1 cellular context compared by ENCODE assay signal in the genomic region with DNA sequence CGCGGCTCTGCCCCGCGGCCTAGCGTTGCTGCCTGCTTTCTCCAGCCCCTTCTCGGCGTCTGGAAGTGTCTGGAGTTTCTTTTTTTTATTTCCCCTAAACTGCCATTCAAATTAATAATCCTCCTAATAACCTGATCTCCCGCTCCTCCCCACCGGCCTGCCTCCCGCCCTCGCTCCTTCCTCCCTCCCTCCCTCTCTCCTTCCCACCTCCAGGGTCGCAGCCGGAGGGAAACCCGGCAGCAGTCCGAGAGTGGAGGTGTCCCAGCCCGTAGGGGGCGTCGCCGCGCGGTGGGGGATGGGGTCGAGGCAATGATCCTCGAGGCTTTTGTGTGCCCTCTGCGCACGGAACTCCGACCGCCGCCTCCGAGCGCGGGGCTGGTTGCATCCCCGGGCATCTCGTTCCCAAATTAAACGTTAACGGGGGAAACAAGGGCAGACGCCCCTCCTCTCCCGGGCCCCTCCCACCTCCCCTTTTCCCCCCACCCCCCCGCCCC.
TF ChIP-seq lines count a peak whose summit lies in the region.

No MANE protein-coding gene starts in this region.

TF ChIP-seq in K562, 482 proteins besides CTCF, POLR2A, EP300 and RAD21 (continued from another document):
- TF ChIP-seq, protein P1, sequence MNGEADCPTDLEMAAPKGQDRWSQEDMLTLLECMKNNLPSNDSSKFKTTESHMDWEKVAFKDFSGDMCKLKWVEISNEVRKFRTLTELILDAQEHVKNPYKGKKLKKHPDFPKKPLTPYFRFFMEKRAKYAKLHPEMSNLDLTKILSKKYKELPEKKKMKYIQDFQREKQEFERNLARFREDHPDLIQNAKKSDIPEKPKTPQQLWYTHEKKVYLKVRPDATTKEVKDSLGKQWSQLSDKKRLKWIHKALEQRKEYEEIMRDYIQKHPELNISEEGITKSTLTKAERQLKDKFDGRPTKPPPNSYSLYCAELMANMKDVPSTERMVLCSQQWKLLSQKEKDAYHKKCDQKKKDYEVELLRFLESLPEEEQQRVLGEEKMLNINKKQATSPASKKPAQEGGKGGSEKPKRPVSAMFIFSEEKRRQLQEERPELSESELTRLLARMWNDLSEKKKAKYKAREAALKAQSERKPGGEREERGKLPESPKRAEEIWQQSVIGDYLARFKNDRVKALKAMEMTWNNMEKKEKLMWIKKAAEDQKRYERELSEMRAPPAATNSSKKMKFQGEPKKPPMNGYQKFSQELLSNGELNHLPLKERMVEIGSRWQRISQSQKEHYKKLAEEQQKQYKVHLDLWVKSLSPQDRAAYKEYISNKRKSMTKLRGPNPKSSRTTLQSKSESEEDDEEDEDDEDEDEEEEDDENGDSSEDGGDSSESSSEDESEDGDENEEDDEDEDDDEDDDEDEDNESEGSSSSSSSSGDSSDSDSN (IDR thresholded peaks at IDR 0.05; ENCODE audit: borderline replicate concordance in 1 of 2, low read depth in 2 of 2, low read length in 2 of 2): 0 out of 4 replicates have a peak, but pooled peaks of 1 of the 2 experiments have one; percentile 27
- TF ChIP-seq ZC3H4 (CRISPR knock-in tag; IDR thresholded peaks at IDR 0.05; ENCODE audit: borderline replicate concordance): no peak
- TF ChIP-seq ARID1B (IDR thresholded peaks at IDR 0.05): peak; percentile 25
- TF ChIP-seq, protein P2, sequence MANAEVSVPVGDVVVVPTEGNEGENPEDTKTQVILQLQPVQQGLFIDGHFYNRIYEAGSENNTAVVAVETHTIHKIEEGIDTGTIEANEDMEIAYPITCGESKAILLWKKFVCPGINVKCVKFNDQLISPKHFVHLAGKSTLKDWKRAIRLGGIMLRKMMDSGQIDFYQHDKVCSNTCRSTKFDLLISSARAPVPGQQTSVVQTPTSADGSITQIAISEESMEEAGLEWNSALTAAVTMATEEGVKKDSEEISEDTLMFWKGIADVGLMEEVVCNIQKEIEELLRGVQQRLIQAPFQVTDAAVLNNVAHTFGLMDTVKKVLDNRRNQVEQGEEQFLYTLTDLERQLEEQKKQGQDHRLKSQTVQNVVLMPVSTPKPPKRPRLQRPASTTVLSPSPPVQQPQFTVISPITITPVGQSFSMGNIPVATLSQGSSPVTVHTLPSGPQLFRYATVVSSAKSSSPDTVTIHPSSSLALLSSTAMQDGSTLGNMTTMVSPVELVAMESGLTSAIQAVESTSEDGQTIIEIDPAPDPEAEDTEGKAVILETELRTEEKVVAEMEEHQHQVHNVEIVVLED (CRISPR knock-in tag; IDR thresholded peaks at IDR 0.05): no peak
- no peak for TF ChIP-seq KAT2B (IDR thresholded peaks at IDR 0.05; ENCODE audit: low read depth, low read length)
- TF ChIP-seq STAT5A (IDR thresholded peaks at IDR 0.05; ENCODE audit: borderline replicate concordance, low read length): no peak
- TF ChIP-seq BCL6 (CRISPR knock-in tag; IDR thresholded peaks at IDR 0.05): no peak
- no peak for TF ChIP-seq SRSF7 (optimal IDR thresholded peaks at IDR 0.05; ENCODE audit: low read depth, low read length)
- TF ChIP-seq ZNF696 (CRISPR knock-in tag; conservative IDR thresholded peaks at IDR 0.05): no peak
- no peak for TF ChIP-seq NCOA2 (IDR thresholded peaks at IDR 0.05; ENCODE audit: partially characterized antibody in 2 of 2)
- TF ChIP-seq ZNF431 (CRISPR knock-in tag; IDR thresholded peaks at IDR 0.05): no peak
- TF ChIP-seq HLTF (IDR thresholded peaks at IDR 0.05): no peak
- TF ChIP-seq HDAC3 (IDR thresholded peaks at IDR 0.05; ENCODE audit: borderline replicate concordance, partially characterized antibody): peak; percentile 47
- TF ChIP-seq, protein P3, sequence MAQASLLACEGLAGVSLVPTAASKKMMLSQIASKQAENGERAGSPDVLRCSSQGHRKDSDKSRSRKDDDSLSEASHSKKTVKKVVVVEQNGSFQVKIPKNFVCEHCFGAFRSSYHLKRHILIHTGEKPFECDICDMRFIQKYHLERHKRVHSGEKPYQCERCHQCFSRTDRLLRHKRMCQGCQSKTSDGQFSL (CRISPR knock-in tag; IDR thresholded peaks at IDR 0.05): peak; percentile 13; the same call in 1 of the 2 replicates
- TF ChIP-seq, protein P3 (tag; IDR thresholded peaks at IDR 0.05): no peak
- TF ChIP-seq DNMT1 (IDR thresholded peaks at IDR 0.05): no peak
- TF ChIP-seq POLR2B (IDR thresholded peaks at IDR 0.05; ENCODE audit: low read depth, partially characterized antibody): no peak
- peak; percentile 4; the same call in 1 of the 2 replicates for TF ChIP-seq RB1 (IDR thresholded peaks at IDR 0.05; ENCODE audit: low read depth)
- TF ChIP-seq GABPA (tag; conservative IDR thresholded peaks at IDR 0.05; ENCODE audit: low read depth): peak; percentile 55
- peak; percentile 12; the same call in 1 of the 2 replicates for TF ChIP-seq SP1 (CRISPR knock-in tag; IDR thresholded peaks at IDR 0.05)
- TF ChIP-seq, protein P4, sequence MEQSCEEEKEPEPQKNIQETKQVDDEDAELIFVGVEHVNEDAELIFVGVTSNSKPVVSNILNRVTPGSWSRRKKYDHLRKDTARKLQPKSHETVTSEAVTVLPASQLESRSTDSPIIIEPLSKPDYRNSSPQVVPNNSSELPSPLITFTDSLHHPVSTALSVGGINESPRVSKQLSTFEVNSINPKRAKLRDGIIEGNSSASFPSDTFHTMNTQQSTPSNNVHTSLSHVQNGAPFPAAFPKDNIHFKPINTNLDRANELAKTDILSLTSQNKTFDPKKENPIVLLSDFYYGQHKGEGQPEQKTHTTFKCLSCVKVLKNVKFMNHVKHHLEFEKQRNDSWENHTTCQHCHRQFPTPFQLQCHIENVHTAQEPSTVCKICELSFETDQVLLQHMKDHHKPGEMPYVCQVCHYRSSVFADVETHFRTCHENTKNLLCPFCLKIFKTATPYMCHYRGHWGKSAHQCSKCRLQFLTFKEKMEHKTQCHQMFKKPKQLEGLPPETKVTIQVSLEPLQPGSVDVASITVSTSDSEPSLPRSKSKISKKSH (CRISPR knock-in tag; IDR thresholded peaks at IDR 0.05): no peak
- TF ChIP-seq RHOXF2B (CRISPR knock-in tag; conservative IDR thresholded peaks at IDR 0.05): no peak
- TF ChIP-seq, protein P5, sequence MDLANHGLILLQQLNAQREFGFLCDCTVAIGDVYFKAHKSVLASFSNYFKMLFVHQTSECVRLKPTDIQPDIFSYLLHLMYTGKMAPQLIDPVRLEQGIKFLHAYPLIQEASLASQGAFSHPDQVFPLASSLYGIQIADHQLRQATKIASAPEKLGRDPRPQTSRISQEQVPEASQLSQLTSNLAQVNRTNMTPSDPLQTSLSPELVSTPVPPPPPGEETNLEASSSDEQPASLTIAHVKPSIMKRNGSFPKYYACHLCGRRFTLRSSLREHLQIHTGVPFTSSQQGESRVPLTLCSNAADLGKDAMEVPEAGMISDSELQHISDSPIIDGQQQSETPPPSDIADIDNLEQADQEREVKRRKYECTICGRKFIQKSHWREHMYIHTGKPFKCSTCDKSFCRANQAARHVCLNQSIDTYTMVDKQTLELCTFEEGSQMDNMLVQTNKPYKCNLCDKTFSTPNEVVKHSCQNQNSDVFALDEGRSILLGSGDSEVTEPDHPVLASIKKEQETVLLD (IDR thresholded peaks at IDR 0.05): peak; percentile 66
- TF ChIP-seq BCOR (IDR thresholded peaks at IDR 0.05): peak; percentile 62
- TF ChIP-seq, protein P6, sequence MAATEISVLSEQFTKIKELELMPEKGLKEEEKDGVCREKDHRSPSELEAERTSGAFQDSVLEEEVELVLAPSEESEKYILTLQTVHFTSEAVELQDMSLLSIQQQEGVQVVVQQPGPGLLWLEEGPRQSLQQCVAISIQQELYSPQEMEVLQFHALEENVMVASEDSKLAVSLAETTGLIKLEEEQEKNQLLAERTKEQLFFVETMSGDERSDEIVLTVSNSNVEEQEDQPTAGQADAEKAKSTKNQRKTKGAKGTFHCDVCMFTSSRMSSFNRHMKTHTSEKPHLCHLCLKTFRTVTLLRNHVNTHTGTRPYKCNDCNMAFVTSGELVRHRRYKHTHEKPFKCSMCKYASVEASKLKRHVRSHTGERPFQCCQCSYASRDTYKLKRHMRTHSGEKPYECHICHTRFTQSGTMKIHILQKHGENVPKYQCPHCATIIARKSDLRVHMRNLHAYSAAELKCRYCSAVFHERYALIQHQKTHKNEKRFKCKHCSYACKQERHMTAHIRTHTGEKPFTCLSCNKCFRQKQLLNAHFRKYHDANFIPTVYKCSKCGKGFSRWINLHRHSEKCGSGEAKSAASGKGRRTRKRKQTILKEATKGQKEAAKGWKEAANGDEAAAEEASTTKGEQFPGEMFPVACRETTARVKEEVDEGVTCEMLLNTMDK (IDR thresholded peaks at IDR 0.05; ENCODE audit: borderline replicate concordance, insufficient read depth, low read depth, low read length, poor library complexity, severe bottlenecking): peak; percentile 96
- TF ChIP-seq KLF6 (CRISPR knock-in tag; IDR thresholded peaks at IDR 0.05; ENCODE audit: borderline replicate concordance): peak; percentile 60; the same call in 1 of the 2 replicates
- TF ChIP-seq POLR2G (IDR thresholded peaks at IDR 0.05; ENCODE audit: low read depth, low read length): peak; percentile 77
- TF ChIP-seq POLR2AphosphoS5 (IDR thresholded peaks at IDR 0.05; ENCODE audit: control insufficient read depth, insufficient read depth, low read depth, low read length): peak; percentile 62
- no peak for TF ChIP-seq SAFB2 (IDR thresholded peaks at IDR 0.05; ENCODE audit: borderline replicate concordance, low read depth, low read length, severe bottlenecking)
- 0 out of 2 replicates have a peak, but pooled peaks have one; percentile 35 for TF ChIP-seq FOXJ2 (tag; IDR thresholded peaks at IDR 0.05)
- 0 out of 2 replicates have a peak, but pooled peaks have one; percentile 53 for TF ChIP-seq CREM (IDR thresholded peaks at IDR 0.05; ENCODE audit: low read depth)
- TF ChIP-seq, protein P7, sequence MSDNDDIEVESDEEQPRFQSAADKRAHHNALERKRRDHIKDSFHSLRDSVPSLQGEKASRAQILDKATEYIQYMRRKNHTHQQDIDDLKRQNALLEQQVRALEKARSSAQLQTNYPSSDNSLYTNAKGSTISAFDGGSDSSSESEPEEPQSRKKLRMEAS (CRISPR knock-in tag; IDR thresholded peaks at IDR 0.05): no peak; the same call in 1 of the 2 replicates
- TF ChIP-seq HIVEP1 (CRISPR knock-in tag; IDR thresholded peaks at IDR 0.05): no peak
- TF ChIP-seq NONO (IDR thresholded peaks at IDR 0.05; ENCODE audit: low read depth in 2 of 2, low read length in 1 of 2): peak in 1 of 2 experiments; percentile 18; a peak in 1 of 4 replicates
- peak; percentile 67 for TF ChIP-seq NFRKB (IDR thresholded peaks at IDR 0.05; ENCODE audit: low read depth)
- peak; percentile 48; the same call in 1 of the 2 replicates for TF ChIP-seq NR1H2 (CRISPR knock-in tag; IDR thresholded peaks at IDR 0.05)
- no peak for TF ChIP-seq LCOR (CRISPR knock-in tag; IDR thresholded peaks at IDR 0.05)
- peak; percentile 39; the same call in 1 of the 2 replicates for TF ChIP-seq CBX1 (IDR thresholded peaks at IDR 0.05; ENCODE audit: low read depth)
- no peak for TF ChIP-seq GTF2E2 (tag; IDR thresholded peaks at IDR 0.05)
- TF ChIP-seq HNRNPLL (IDR thresholded peaks at IDR 0.05; ENCODE audit: low read depth, low read length, poor library complexity, severe bottlenecking): peak; percentile 11
- TF ChIP-seq HDAC2 (IDR thresholded peaks at IDR 0.05): 0 out of 2 replicates have a peak, but pooled peaks have one; percentile 13
- TF ChIP-seq MBD2 (IDR thresholded peaks at IDR 0.05; ENCODE audit: borderline replicate concordance, low read depth): peak; percentile 34; the same call in 1 of the 2 replicates
- peak; percentile 36; the same call in 1 of the 2 replicates for TF ChIP-seq GATAD2A (IDR thresholded peaks at IDR 0.05)
- no peak for TF ChIP-seq BRD4 (IDR thresholded peaks at IDR 0.05)
- TF ChIP-seq CXXC5 (CRISPR knock-in tag; IDR thresholded peaks at IDR 0.05): peak; percentile 30; the same call in 1 of the 2 replicates
- TF ChIP-seq ZNF507 (tag; conservative IDR thresholded peaks at IDR 0.05): no peak
- TF ChIP-seq XRCC4 (IDR thresholded peaks at IDR 0.05; ENCODE audit: extremely low read depth, insufficient read depth, insufficient read length): no peak
- TF ChIP-seq GABPB1 (CRISPR knock-in tag; IDR thresholded peaks at IDR 0.05): peak; percentile 4; the same call in 1 of the 2 replicates
- TF ChIP-seq, protein P8, sequence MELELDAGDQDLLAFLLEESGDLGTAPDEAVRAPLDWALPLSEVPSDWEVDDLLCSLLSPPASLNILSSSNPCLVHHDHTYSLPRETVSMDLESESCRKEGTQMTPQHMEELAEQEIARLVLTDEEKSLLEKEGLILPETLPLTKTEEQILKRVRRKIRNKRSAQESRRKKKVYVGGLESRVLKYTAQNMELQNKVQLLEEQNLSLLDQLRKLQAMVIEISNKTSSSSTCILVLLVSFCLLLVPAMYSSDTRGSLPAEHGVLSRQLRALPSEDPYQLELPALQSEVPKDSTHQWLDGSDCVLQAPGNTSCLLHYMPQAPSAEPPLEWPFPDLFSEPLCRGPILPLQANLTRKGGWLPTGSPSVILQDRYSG (tag; conservative IDR thresholded peaks at IDR 0.05; ENCODE audit: low read depth): no peak
- peak; percentile 16 for TF ChIP-seq ZEB2 (IDR thresholded peaks at IDR 0.05)
- 0 out of 2 replicates have a peak, but pooled peaks have one; percentile 54 for TF ChIP-seq NCOA1 (IDR thresholded peaks at IDR 0.05; ENCODE audit: low read depth)
- TF ChIP-seq ZNF121 (CRISPR knock-in tag; conservative IDR thresholded peaks at IDR 0.05): no peak
- TF ChIP-seq, protein P9, sequence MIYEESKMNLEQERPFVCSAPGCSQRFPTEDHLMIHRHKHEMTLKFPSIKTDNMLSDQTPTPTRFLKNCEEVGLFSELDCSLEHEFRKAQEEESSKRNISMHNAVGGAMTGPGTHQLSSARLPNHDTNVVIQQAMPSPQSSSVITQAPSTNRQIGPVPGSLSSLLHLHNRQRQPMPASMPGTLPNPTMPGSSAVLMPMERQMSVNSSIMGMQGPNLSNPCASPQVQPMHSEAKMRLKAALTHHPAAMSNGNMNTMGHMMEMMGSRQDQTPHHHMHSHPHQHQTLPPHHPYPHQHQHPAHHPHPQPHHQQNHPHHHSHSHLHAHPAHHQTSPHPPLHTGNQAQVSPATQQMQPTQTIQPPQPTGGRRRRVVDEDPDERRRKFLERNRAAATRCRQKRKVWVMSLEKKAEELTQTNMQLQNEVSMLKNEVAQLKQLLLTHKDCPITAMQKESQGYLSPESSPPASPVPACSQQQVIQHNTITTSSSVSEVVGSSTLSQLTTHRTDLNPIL (CRISPR knock-in tag; IDR thresholded peaks at IDR 0.05): no peak
- peak in 1 of 2 experiments; percentile 37; a peak in 1 of 4 replicates for TF ChIP-seq TBL1XR1 (IDR thresholded peaks at IDR 0.05; ENCODE audit: low read length in 2 of 2)
- peak; percentile 29; the same call in 1 of the 2 replicates for TF ChIP-seq PML (IDR thresholded peaks at IDR 0.05; ENCODE audit: low read length)
- no peak; the same call in 1 of the 2 replicates for TF ChIP-seq MTA3 (IDR thresholded peaks at IDR 0.05; ENCODE audit: borderline replicate concordance)
- no peak for TF ChIP-seq ZFP30 (CRISPR knock-in tag; IDR thresholded peaks at IDR 0.05; ENCODE audit: borderline replicate concordance)
